Comparison of ENCODE assay signal across 10 cellular contexts in the genomic region with DNA sequence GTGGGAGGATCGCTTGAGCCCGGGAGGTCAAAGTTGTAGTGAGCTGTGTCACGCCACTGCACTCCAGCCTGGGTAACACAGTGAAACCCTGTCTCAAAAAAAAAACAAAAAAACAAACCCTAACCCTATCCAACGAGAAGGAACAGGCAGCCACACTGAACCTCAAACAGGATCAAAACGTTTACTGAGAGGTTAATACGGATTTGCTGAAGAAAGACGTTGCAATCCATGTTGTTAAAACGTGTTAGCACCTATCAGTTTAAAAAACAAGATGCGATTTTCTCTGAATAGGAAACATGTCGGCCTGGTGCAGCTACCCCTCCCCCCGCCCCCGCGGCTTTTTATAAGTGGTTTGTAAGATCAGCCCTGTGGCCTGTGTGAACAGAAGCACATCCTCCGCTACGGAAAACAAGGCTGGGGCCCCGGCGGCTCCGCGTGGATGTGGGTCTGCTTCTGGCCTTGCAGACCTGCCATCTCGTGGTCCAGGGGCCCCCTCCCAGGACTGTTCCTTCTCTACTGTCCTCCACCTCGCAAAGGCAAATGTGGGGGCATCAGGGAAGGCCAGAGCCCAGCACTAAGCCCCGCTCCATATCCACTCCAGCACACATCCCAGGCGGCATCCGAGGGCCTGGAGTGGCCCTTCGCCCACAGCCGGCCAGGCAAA. TPM values are rescaled to one million over a fixed set of nuclear protein-coding genes. Genes with fewer than 3 reads are reported as not detected.
DNase-seq lines count a peak whose midpoint lies in the region; ATAC-seq lines count a peak whose summit lies in the region.
"Had no signal": no experiment of that assay in that cellular context is flagged by ENCODE, and none has a peak within 500 bp of the region (broad histone marks: within the 10 kb centered on the region; RNA-seq: fewer than 3 reads in every experiment).

No MANE protein-coding gene starts in this region.

- H3K9me3 ChIP-seq in effector memory CD4-positive, alpha-beta T cell (ENCODE audit: control insufficient read depth, low read length) = no peaks in the 10 kb centered on the region
- H3K9me3 ChIP-seq: testis had no signal

- H3K4me1 Mint-ChIP-seq in activated CD4-positive, alpha-beta memory T cell treated with anti-CD3 and anti-CD28 coated beads for 36 hours (ENCODE audit: low read depth) = peaks cover 15% of the 10 kb centered on the region

- peak; percentile 31 for DNase-seq in NCI-H2107 treated with DMSO at 0.1 percent for 48 hours (lab: John Stamatoyannopoulos, UW; ENCODE audit: unreplicated experiment)
- no peak for DNase-seq in NCI-H2107 (lab: John Stamatoyannopoulos, UW)
- DNase-seq in activated CD4-positive, alpha-beta memory T cell treated with anti-CD3 and anti-CD28 coated beads for 36 hours = peak; percentile 76
- DNase-seq in effector memory CD4-positive, alpha-beta T cell = peak in 2 of 3 donors; percentile 24 to 33
- DNase-seq in stimulated activated naive CD4-positive, alpha-beta T cell treated with Interleukin-2 at 50 U/mL for 16 hours (lab: John Stamatoyannopoulos, UW) = peak; percentile 72
- no peak for DNase-seq in HuH-7.5 (ENCODE audit: low spot score)
- DNase-seq in NCI-H748 treated with DMSO at 0.1 percent for 48 hours (lab: John Stamatoyannopoulos, UW) = no peak
- DNase-seq: testis had no signal

- H3K27ac ChIP-seq in effector memory CD4-positive, alpha-beta T cell (ENCODE audit: insufficient read depth, low read length, poor library complexity, severe bottlenecking) = peak overlapping the region; percentile 67
- H3K27ac ChIP-seq: testis had no signal

- no peaks in the 10 kb centered on the region for H3K36me3 ChIP-seq in effector memory CD4-positive, alpha-beta T cell (ENCODE audit: control insufficient read depth, insufficient read depth, low read length)

- no peaks in the 10 kb centered on the region for H3K9me3 Mint-ChIP-seq in activated CD4-positive, alpha-beta memory T cell treated with anti-CD3 and anti-CD28 coated beads for 36 hours

- no peak for ATAC-seq in HG02840 (IDR thresholded peaks at IDR 0.05; ENCODE audit: low FRiP score, unreplicated experiment)
- ATAC-seq: right cardiac atrium had no signal

- intact Hi-C loops in activated CD4-positive, alpha-beta memory T cell treated with anti-CD3 and anti-CD28 coated beads for 36 hours (cut with micrococcal nuclease) = no loop called here

- H3K4me3 Mint-ChIP-seq in activated CD4-positive, alpha-beta memory T cell treated with anti-CD3 and anti-CD28 coated beads for 36 hours = peak overlapping the region; percentile 52

- H3K36me3 Mint-ChIP-seq in activated CD4-positive, alpha-beta memory T cell treated with anti-CD3 and anti-CD28 coated beads for 36 hours = no peaks in the 10 kb centered on the region

- CTCF ChIA-PET in activated CD4-positive, alpha-beta memory T cell treated with anti-CD3 and anti-CD28 coated beads for 36 hours (lab: Charles Lee) = interaction anchor here (1.0 to 2.3 kb wide), 5 partner anchors 11 to 288 kb away, joined by 3 to 8 read pairs (median 4); a partner anchor contains a TSS

- H3K4me3 ChIP-seq in effector memory CD4-positive, alpha-beta T cell (ENCODE audit: insufficient read depth, low read depth, low read length, poor library complexity, severe bottlenecking) = peak overlapping the region; percentile 19

- H3K27me3 Mint-ChIP-seq in activated CD4-positive, alpha-beta memory T cell treated with anti-CD3 and anti-CD28 coated beads for 36 hours = no peaks in the 10 kb centered on the region

- no peaks in the 10 kb centered on the region for H3K27me3 ChIP-seq in effector memory CD4-positive, alpha-beta T cell (replicated peaks; ENCODE audit: control insufficient read depth, insufficient read depth, low read length, poor library complexity, severe bottlenecking)
- H3K27me3 ChIP-seq: testis had no signal

- peak overlapping the region; percentile 85 for H3K27ac Mint-ChIP-seq in activated CD4-positive, alpha-beta memory T cell treated with anti-CD3 and anti-CD28 coated beads for 36 hours

- POLR2A ChIA-PET in activated CD4-positive, alpha-beta memory T cell treated with anti-CD3 and anti-CD28 coated beads for 36 hours (lab: Charles Lee) = interaction anchor here (1.7 kb wide), 1 partner anchor 10 kb away, joined by 5 read pairs; no protein-coding TSS in a partner anchor

- H3K4me1 ChIP-seq in effector memory CD4-positive, alpha-beta T cell (ENCODE audit: control insufficient read depth, insufficient read depth, low read length, poor library complexity, severe bottlenecking) = peaks cover 24% of the 10 kb centered on the region

RNA-seq across cellular contexts. Expression of a gene that starts 11.4 kb away (rescaled TPM):
- 10 to 100 TPM; 58.9 to 59.0 TPM for total RNA-seq in activated CD4-positive, alpha-beta memory T cell treated with anti-CD3 and anti-CD28 coated beads for 36 hours

RNA-seq across cellular contexts. Expression of a gene that starts 14.5 kb away (rescaled TPM):
- total RNA-seq in activated CD4-positive, alpha-beta memory T cell treated with anti-CD3 and anti-CD28 coated beads for 36 hours = 10 to 100 TPM; 14.7 to 17.6 TPM

RNA-seq across cellular contexts. Expression of a gene that starts 43.1 kb away (rescaled TPM):
- 10 to 100 TPM; 28.7 to 29.9 TPM for total RNA-seq in activated CD4-positive, alpha-beta memory T cell treated with anti-CD3 and anti-CD28 coated beads for 36 hours

RNA-seq across cellular contexts. Expression of a gene that starts 43.2 kb away (rescaled TPM):
- total RNA-seq in activated CD4-positive, alpha-beta memory T cell treated with anti-CD3 and anti-CD28 coated beads for 36 hours = 10 to 100 TPM; 54.6 to 58.4 TPM

RNA-seq across cellular contexts. Expression of a gene that starts 54.5 kb away (rescaled TPM):
- total RNA-seq in activated CD4-positive, alpha-beta memory T cell treated with anti-CD3 and anti-CD28 coated beads for 36 hours = not detected

Comparison
In these comparisons a context has a peak if more than half of its experiments do, and no peak if none do; other contexts are left out.
1. DNase-seq: peak in NCI-H2107 treated with DMSO at 0.1 percent for 48 hours (single experiment), activated CD4-positive, alpha-beta memory T cell treated with anti-CD3 and anti-CD28 coated beads for 36 hours (single experiment), effector memory CD4-positive, alpha-beta T cell (2 of 3) and stimulated activated naive CD4-positive, alpha-beta T cell treated with Interleukin-2 at 50 U/mL for 16 hours (single experiment); none in NCI-H2107 (single experiment), HuH-7.5 (single experiment) and NCI-H748 treated with DMSO at 0.1 percent for 48 hours (single experiment).